ENCODE assay signal across 11 cellular contexts in the genomic region with DNA sequence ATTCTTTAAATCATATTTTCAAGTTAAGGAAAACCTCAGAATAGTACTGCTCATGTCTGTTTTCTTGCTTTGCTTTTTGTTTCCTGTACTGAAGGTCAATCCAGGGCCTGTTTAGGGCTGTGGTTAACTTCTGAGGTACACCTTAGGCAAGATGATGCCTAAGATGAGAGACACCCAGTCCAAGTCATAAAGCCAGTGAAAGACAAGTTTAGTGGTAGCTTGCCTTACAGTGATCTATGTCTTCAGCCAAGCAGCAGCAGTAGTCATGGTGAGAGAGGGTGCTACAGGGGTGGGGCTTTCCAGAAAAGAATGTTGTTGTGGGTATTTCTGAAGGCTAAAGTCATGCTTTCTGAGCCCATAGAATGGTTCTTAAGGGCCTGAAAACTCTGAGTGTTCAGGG.
A peak's percentile ranks its signal among the peaks of the same experiment; 100 is the strongest.
DNase-seq lines count a peak whose midpoint lies in the region; ATAC-seq and TF ChIP-seq lines count a peak whose summit lies in the region.
"Had no signal": no experiment of that assay in that cellular context is flagged by ENCODE, and none has a peak within 500 bp of the region (broad histone marks: within the 10 kb centered on the region; RNA-seq: fewer than 3 reads in every experiment).

No MANE protein-coding gene starts in this region.

- H3K36me3 ChIP-seq in KMS-11 (ENCODE audit: insufficient read depth) (no peaks in the 10 kb centered on the region), PC-3 (ENCODE audit: low read depth, low read length) (no peaks in the 10 kb centered on the region)
- H3K36me3 ChIP-seq: lower lobe of right lung had no signal

- H3K36me3 Mint-ChIP-seq in activated naive CD4-positive, alpha-beta T cell treated with anti-CD3 and anti-CD28 coated beads for 36 hours (ENCODE audit: low read depth): no peaks in the 10 kb centered on the region

- H3K4me3 Mint-ChIP-seq in activated naive CD4-positive, alpha-beta T cell treated with anti-CD3 and anti-CD28 coated beads for 36 hours: no peak overlapping the region

- no peaks in the 10 kb centered on the region for H3K9me3 Mint-ChIP-seq in activated naive CD4-positive, alpha-beta T cell treated with anti-CD3 and anti-CD28 coated beads for 36 hours

- no peaks in the 10 kb centered on the region for H3F3A ChIP-seq in PC-3 (ENCODE audit: low read length, unreplicated experiment)

- ATAC-seq in HG02571 (IDR thresholded peaks at IDR 0.05; ENCODE audit: unreplicated experiment) (peak; percentile 51), PC-3 (no peak)
- ATAC-seq: lower lobe of right lung had no signal

- H3K9ac ChIP-seq in KMS-11 (no peak overlapping the region), PC-3 (ENCODE audit: low read length) (no peak overlapping the region)

- peak overlapping the region; percentile 54 for H3K4me2 ChIP-seq in KMS-11
- H3K4me2 ChIP-seq in PC-3 (ENCODE audit: low read length): no peak overlapping the region

- POLR2A ChIA-PET in PC-3 (lab: Charles Lee; ENCODE audit: unreplicated experiment): no interaction called here

- H3K27me3 Mint-ChIP-seq in activated naive CD4-positive, alpha-beta T cell treated with anti-CD3 and anti-CD28 coated beads for 36 hours (ENCODE audit: low read depth): no peaks in the 10 kb centered on the region

- no peaks in the 10 kb centered on the region for H3K79me2 ChIP-seq in KMS-11 (ENCODE audit: insufficient read depth, low read depth)
- no peaks in the 10 kb centered on the region for H3K79me2 ChIP-seq in PC-3 (ENCODE audit: low read length)

- H3K27me3 ChIP-seq in KMS-11 (ENCODE audit: insufficient read depth, low read depth) (no peaks in the 10 kb centered on the region), PC-3 (ENCODE audit: low read length) (no peaks in the 10 kb centered on the region)

- H3K27ac ChIP-seq in KMS-11: peak overlapping the region; percentile 46
- no peak overlapping the region for H3K27ac ChIP-seq in PC-3 (ENCODE audit: low read length)
- H3K27ac ChIP-seq: lower lobe of right lung had no signal

- intact Hi-C loops in activated naive CD4-positive, alpha-beta T cell treated with anti-CD3 and anti-CD28 coated beads for 36 hours (cut with micrococcal nuclease): loop anchor here (1.0 to 10.0 kb wide), 5 partner anchors 60 to 271 kb away; no protein-coding TSS in a partner anchor
- intact Hi-C loops in PC-3 (cut with micrococcal nuclease): no loop called here

- peaks cover 36% of the 10 kb centered on the region for H3K4me1 Mint-ChIP-seq in activated naive CD4-positive, alpha-beta T cell treated with anti-CD3 and anti-CD28 coated beads for 36 hours (ENCODE audit: low read depth)

- no peak overlapping the region for H3K4me3 ChIP-seq in KMS-11 (IDR thresholded peaks at IDR 0.05; ENCODE audit: insufficient read depth, low read depth, low read length)
- no peak overlapping the region for H3K4me3 ChIP-seq in PC-3 (ENCODE audit: low read length)
- H3K4me3 ChIP-seq: lower lobe of right lung had no signal

- DNase-seq in activated naive CD4-positive, alpha-beta T cell treated with anti-CD3 and anti-CD28 coated beads for 36 hours: peak; percentile 58
- no peak for DNase-seq in activated naive CD4-positive, alpha-beta T cell (lab: John Stamatoyannopoulos, UW)
- DNase-seq in stimulated activated CD8-positive, alpha-beta memory T cell treated with anti-CD3 and anti-CD28 coated beads, Interleukin-4, amount 100 ng/mL, for 48 hours: peak; percentile 24
- DNase-seq in PC-3 (no peak), COLO829 (ENCODE audit: low spot score) (no peak), anterior cingulate cortex (lab: John Stamatoyannopoulos, UW) (no peak)
- DNase-seq: lower lobe of right lung, NCI-H345, trophoblast cell had no signal

- no peaks in the 10 kb centered on the region for H3K9me2 ChIP-seq in PC-3 (replicated peaks; ENCODE audit: low read length)

- H3K27ac Mint-ChIP-seq in activated naive CD4-positive, alpha-beta T cell treated with anti-CD3 and anti-CD28 coated beads for 36 hours: peak overlapping the region; percentile 58

- H3K9me3 ChIP-seq in PC-3 (ENCODE audit: low read length): no peaks in the 10 kb centered on the region
- H3K9me3 ChIP-seq: lower lobe of right lung had no signal

- CTCF ChIA-PET in activated naive CD4-positive, alpha-beta T cell treated with anti-CD3 and anti-CD28 coated beads for 36 hours (lab: Charles Lee): interaction anchor here (1.3 kb wide), 1 partner anchor 145 kb away, joined by 3 read pairs; no protein-coding TSS in a partner anchor
- CTCF ChIA-PET in PC-3 (lab: Charles Lee): no interaction called here

- H4K20me1 ChIP-seq in KMS-11 (ENCODE audit: insufficient read depth) (no peaks in the 10 kb centered on the region), PC-3 (ENCODE audit: low read length) (no peaks in the 10 kb centered on the region)

- TF ChIP-seq CTCF in KMS-11 (conservative IDR thresholded peaks at IDR 0.05; ENCODE audit: low read depth, low read length) (no peak), PC-3 (conservative IDR thresholded peaks at IDR 0.05; ENCODE audit: low read depth, low read length) (no peak)

- BruUV-seq in PC-3 (replicated peaks; lab: Mats Ljungman, UMichigan): no TSS peak

- H3K4me1 ChIP-seq in KMS-11 (ENCODE audit: low read depth, poor library complexity, severe bottlenecking) (peaks cover 42% of the 10 kb centered on the region), PC-3 (ENCODE audit: insufficient read depth, low read length) (no peaks in the 10 kb centered on the region)
- H3K4me1 ChIP-seq: lower lobe of right lung had no signal

- no peak overlapping the region for H2AFZ ChIP-seq in KMS-11 (ENCODE audit: low read depth)
- no peak overlapping the region for H2AFZ ChIP-seq in PC-3 (ENCODE audit: low read length)

Comparison
In these comparisons a context has a peak if more than half of its experiments do, and no peak if none do; other contexts are left out.
1. DNase-seq: peak in activated naive CD4-positive, alpha-beta T cell treated with anti-CD3 and anti-CD28 coated beads for 36 hours (single experiment) and stimulated activated CD8-positive, alpha-beta memory T cell treated with anti-CD3 and anti-CD28 coated beads, Interleukin-4, amount 100 ng/mL, for 48 hours (single experiment); none in activated naive CD4-positive, alpha-beta T cell (0 of 4), PC-3 (single experiment), COLO829 (single experiment) and anterior cingulate cortex (0 of 58).